ENCODE assay signal across 3 cellular contexts in the genomic region with DNA sequence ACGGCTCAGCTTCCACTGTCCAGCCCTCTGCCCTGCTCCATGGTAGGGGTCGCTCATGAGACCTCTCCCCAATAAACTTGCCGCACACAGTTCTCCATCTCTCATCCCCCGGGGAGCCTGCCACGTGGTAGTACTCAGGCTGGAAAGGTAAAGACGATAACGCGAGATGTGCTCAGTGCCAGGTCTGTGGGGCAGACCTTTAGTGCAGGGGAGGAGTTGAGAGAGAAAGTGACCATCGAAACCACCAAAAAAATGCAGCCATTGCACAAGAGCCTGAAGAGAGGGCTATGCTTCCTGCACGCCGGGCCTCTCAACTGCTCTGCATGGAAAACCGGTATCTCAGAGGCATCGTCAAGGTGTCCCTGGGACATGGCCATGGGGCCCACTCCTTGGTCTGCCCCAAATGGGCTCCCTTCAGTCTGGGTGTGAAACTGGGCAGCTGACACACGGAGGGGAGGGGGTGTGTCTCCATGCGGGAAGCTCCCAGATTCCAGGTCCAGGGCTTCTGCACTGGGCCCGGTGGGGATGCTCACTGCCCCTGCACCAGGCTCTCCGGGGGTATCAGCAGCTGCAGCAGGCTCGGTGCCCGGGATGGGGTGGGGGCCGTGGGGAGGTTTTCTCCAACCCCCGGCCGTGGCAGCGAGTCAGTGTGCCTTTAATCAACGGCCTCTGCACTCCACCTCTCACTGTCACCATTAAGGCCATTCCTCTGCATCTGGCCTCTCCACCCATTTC.
TF ChIP-seq lines count a peak whose summit lies in the region.

No MANE protein-coding gene starts in this region.

TF ChIP-seq in GM23338, 12 proteins besides CTCF, POLR2A, EP300 and RAD21 (continues in another document):
- TF ChIP-seq ZNF114 (CRISPR knock-in tag; IDR thresholded peaks at IDR 0.05) = no peak
- no peak for TF ChIP-seq EZH2phosphoT487 (IDR thresholded peaks at IDR 0.05; ENCODE audit: unreplicated experiment)
- TF ChIP-seq ZNF462 (CRISPR knock-in tag; IDR thresholded peaks at IDR 0.05) = no peak

TF ChIP-seq in IMR-90, 13 proteins besides CTCF, POLR2A, EP300 and RAD21:
- TF ChIP-seq CEBPB (IDR thresholded peaks at IDR 0.05; ENCODE audit: low read depth, low read length) (peak; percentile 57), BHLHE40 (IDR thresholded peaks at IDR 0.05; ENCODE audit: low read depth, low read length) (no peak), ELK1 (IDR thresholded peaks at IDR 0.05; ENCODE audit: borderline replicate concordance, low read depth, low read length) (no peak), FOS (IDR thresholded peaks at IDR 0.05; ENCODE audit: low read depth, low read length) (no peak)

TF ChIP-seq in K562, 482 proteins besides CTCF, POLR2A, EP300 and RAD21:
- TF ChIP-seq CEBPB (tag; IDR thresholded peaks at IDR 0.05) (peak; percentile 60), IRF2 (CRISPR knock-in tag; IDR thresholded peaks at IDR 0.05) (peak; percentile 34; the same call in 1 of the 2 replicates), ZNF280A (IDR thresholded peaks at IDR 0.05; ENCODE audit: low read depth, partially characterized antibody) (no peak), IRF1 (CRISPR knock-in tag; IDR thresholded peaks at IDR 0.05; ENCODE audit: borderline replicate concordance) (no peak), TCF3 (CRISPR knock-in tag; IDR thresholded peaks at IDR 0.05) (no peak)
